In genomic region chr4:25178838-25179261, GRCh38 we compare ENCODE assay signal across 23 cellular contexts. TPM values are rescaled to one million over a fixed set of nuclear protein-coding genes. Genes with fewer than 3 reads are reported as not detected.
DNase-seq lines count a peak whose midpoint lies in the region; ATAC-seq and TF ChIP-seq lines count a peak whose summit lies in the region.
"Had no signal": no experiment of that assay in that cellular context is flagged by ENCODE, and none has a peak within 500 bp of the region (broad histone marks: within the 10 kb centered on the region; RNA-seq: fewer than 3 reads in every experiment).

No MANE protein-coding gene starts in this region.

- no peaks in the 10 kb centered on the region for H3K27me3 ChIP-seq in CD4-positive, alpha-beta memory T cell (ENCODE audit: insufficient read depth, low read length)
- H3K27me3 ChIP-seq in liver (ENCODE audit: control insufficient read depth in 4 of 4, insufficient read depth in 4 of 4, low read length in 3 of 4): no peaks in the 10 kb centered on the region
- H3K27me3 ChIP-seq: ovary, uterus had no signal

- peaks cover 27% of the 10 kb centered on the region for H3K4me1 Mint-ChIP-seq in activated CD4-positive, alpha-beta memory T cell treated with anti-CD3 and anti-CD28 coated beads for 36 hours (ENCODE audit: low read depth)
- H3K4me1 Mint-ChIP-seq in activated CD4-positive, alpha-beta memory T cell treated with anti-CD3 and anti-CD28 coated beads, Interleukin-2, amount 10 ng/mL, durations not matched to agents 7 days and 5 days: peaks cover 15% of the 10 kb centered on the region
- H3K4me1 Mint-ChIP-seq in CD4-positive, alpha-beta memory T cell: peaks cover 20 to 29% (median 25%) of the 10 kb centered on the region in 4 donors
- H3K4me1 Mint-ChIP-seq in activated CD8-positive, alpha-beta T cell treated with anti-CD3 and anti-CD28 coated beads, Interleukin-2, amount 10 ng/mL, durations not matched to agents 7 days and 5 days (ENCODE audit: low read depth): peaks cover 14% of the 10 kb centered on the region
- H3K4me1 Mint-ChIP-seq: activated B cell treated with CpG ODN at 0.5 μM for 24 hours, B cell had no signal

- CTCF ChIA-PET in activated CD4-positive, alpha-beta memory T cell treated with anti-CD3 and anti-CD28 coated beads for 36 hours (lab: Charles Lee): interaction anchor here (0.8 to 3.1 kb wide), 7 partner anchors 18 to 198 kb away, joined by 3 to 40 read pairs (median 9); partner anchors contain the start of genes PI4K2B, SEPSECS and ZCCHC4
- CTCF ChIA-PET in activated CD4-positive, alpha-beta memory T cell treated with anti-CD3 and anti-CD28 coated beads, Interleukin-2, amount 10 ng/mL, durations not matched to agents 7 days and 5 days (lab: Charles Lee): interaction anchor here (0.7 to 3.9 kb wide), 5 partner anchors 13 to 198 kb away, joined by 3 to 39 read pairs (median 3); partner anchors contain the start of gene ANAPC4
- CTCF ChIA-PET in CD4-positive, alpha-beta memory T cell (lab: Charles Lee; ENCODE audit: partially characterized antibody): interaction anchor here (1.0 to 2.8 kb wide), 9 partner anchors 9 to 189 kb away, joined by 3 to 26 read pairs (median 8); partner anchors contain the start of genes PI4K2B and SEPSECS
- CTCF ChIA-PET in activated CD8-positive, alpha-beta T cell treated with anti-CD3 and anti-CD28 coated beads, Interleukin-2, amount 10 ng/mL, durations not matched to agents 7 days and 5 days (lab: Charles Lee): interaction anchor here (0.9 to 3.1 kb wide), 9 partner anchors 14 to 582 kb away, joined by 3 to 27 read pairs (median 4); partner anchors contain the start of genes SEPSECS and ZCCHC4

- no peaks in the 10 kb centered on the region for H3K36me3 ChIP-seq in CD4-positive, alpha-beta memory T cell (ENCODE audit: insufficient read depth, low read length)
- H3K36me3 ChIP-seq in liver (ENCODE audit: control insufficient read depth in 4 of 4, insufficient read depth in 3 of 4, low read depth in 1 of 4, low read length in 3 of 4): no peaks in the 10 kb centered on the region
- H3K36me3 ChIP-seq: ovary, uterus had no signal

- in situ Hi-C loops in GM13977 (cut with MboI; ENCODE audit: low pct_unique_long_range_greater_than_20kb, low sequenced_read_pairs, unreplicated experiment): loop anchor here (10.0 kb wide), 1 partner anchor 136 kb away; the partner anchor contains the start of gene ZCCHC4

- peak; percentile 55 to 69 for TF ChIP-seq RAD21 in liver (IDR thresholded peaks at IDR 0.05)

- H3K27me3 Mint-ChIP-seq in activated CD4-positive, alpha-beta memory T cell treated with anti-CD3 and anti-CD28 coated beads for 36 hours: no peaks in the 10 kb centered on the region
- no peaks in the 10 kb centered on the region for H3K27me3 Mint-ChIP-seq in activated CD4-positive, alpha-beta memory T cell treated with anti-CD3 and anti-CD28 coated beads, Interleukin-2, amount 10 ng/mL, durations not matched to agents 7 days and 5 days
- H3K27me3 Mint-ChIP-seq in CD4-positive, alpha-beta memory T cell: no peaks in the 10 kb centered on the region
- H3K27me3 Mint-ChIP-seq in activated CD8-positive, alpha-beta T cell treated with anti-CD3 and anti-CD28 coated beads, Interleukin-2, amount 10 ng/mL, durations not matched to agents 7 days and 5 days (ENCODE audit: low read depth): no peaks in the 10 kb centered on the region
- H3K27me3 Mint-ChIP-seq: activated B cell treated with CpG ODN at 0.5 μM for 24 hours, B cell had no signal

- no peak overlapping the region for H3K4me3 ChIP-seq in CD4-positive, alpha-beta memory T cell (ENCODE audit: low read length in 2 of 2)
- H3K4me3 ChIP-seq in liver (ENCODE audit: low read depth in 1 of 3, low read length in 3 of 3): peak overlapping the region in 1 of 3 donors; percentile 7
- H3K4me3 ChIP-seq: K562, ovary, uterus had no signal

- peak; percentile 40 for DNase-seq in activated CD4-positive, alpha-beta memory T cell treated with anti-CD3 and anti-CD28 coated beads for 36 hours
- no peak for DNase-seq in activated CD4-positive, alpha-beta memory T cell treated with anti-CD3 and anti-CD28 coated beads, Interleukin-2, amount 10 ng/mL, durations not matched to agents 7 days and 5 days
- peak in 2 of 5 donors; percentile 17 to 38 for DNase-seq in CD4-positive, alpha-beta memory T cell
- no peak for DNase-seq in activated CD8-positive, alpha-beta T cell treated with anti-CD3 and anti-CD28 coated beads, Interleukin-2, amount 10 ng/mL, durations not matched to agents 7 days and 5 days
- DNase-seq in NCI-H1417 (lab: John Stamatoyannopoulos, UW) (no peak), GM13977 (ENCODE audit: low spot score) (no peak), midbrain (lab: John Stamatoyannopoulos, UW) (no peak)
- DNase-seq: activated B cell treated with CpG ODN at 0.5 μM for 24 hours; cerebellar nuclear complex; DMS79; GOT3; islet precursor cell; NCI-H2081; NCI-H345; nephron progenitor cell; ovary; stimulated activated CD8-positive, alpha-beta memory T cell treated with anti-CD3 and anti-CD28 coated beads, Interleukin-4, amount 100 ng/mL, for 48 hours; uterus had no signal

- intact Hi-C loops in activated CD4-positive, alpha-beta memory T cell treated with anti-CD3 and anti-CD28 coated beads for 36 hours (cut with micrococcal nuclease): loop anchor here (1.0 kb wide), 2 partner anchors 19 to 54 kb away; partner anchors contain the start of gene SEPSECS
- intact Hi-C loops in CD4-positive, alpha-beta memory T cell (cut with micrococcal nuclease): loop anchor here (2.0 kb wide), 1 partner anchor 18 kb away; the partner anchor contains the start of gene SEPSECS

- no peak overlapping the region for H3K4me3 Mint-ChIP-seq in activated CD4-positive, alpha-beta memory T cell treated with anti-CD3 and anti-CD28 coated beads for 36 hours
- no peak overlapping the region for H3K4me3 Mint-ChIP-seq in activated CD4-positive, alpha-beta memory T cell treated with anti-CD3 and anti-CD28 coated beads, Interleukin-2, amount 10 ng/mL, durations not matched to agents 7 days and 5 days
- H3K4me3 Mint-ChIP-seq in CD4-positive, alpha-beta memory T cell: peak overlapping the region in 2 of 8 donors; percentile 2 to 36
- H3K4me3 Mint-ChIP-seq in activated CD8-positive, alpha-beta T cell treated with anti-CD3 and anti-CD28 coated beads, Interleukin-2, amount 10 ng/mL, durations not matched to agents 7 days and 5 days: no peak overlapping the region
- H3K4me3 Mint-ChIP-seq: activated B cell treated with CpG ODN at 0.5 μM for 24 hours, B cell, nephron progenitor cell had no signal

- POLR2A ChIA-PET in activated CD4-positive, alpha-beta memory T cell treated with anti-CD3 and anti-CD28 coated beads for 36 hours (lab: Charles Lee): no interaction called here
- POLR2A ChIA-PET in activated CD4-positive, alpha-beta memory T cell treated with anti-CD3 and anti-CD28 coated beads, Interleukin-2, amount 10 ng/mL, durations not matched to agents 7 days and 5 days (lab: Charles Lee): interaction anchor here (1.8 to 1.9 kb wide), 2 partner anchors 19 to 55 kb away, joined by 5 to 6 read pairs; partner anchors contain the start of gene PI4K2B
- POLR2A ChIA-PET in CD4-positive, alpha-beta memory T cell (lab: Charles Lee; ENCODE audit: partially characterized antibody): no interaction called here
- POLR2A ChIA-PET in activated CD8-positive, alpha-beta T cell treated with anti-CD3 and anti-CD28 coated beads, Interleukin-2, amount 10 ng/mL, durations not matched to agents 7 days and 5 days (lab: Charles Lee): interaction anchor here (1.1 to 1.5 kb wide), 2 partner anchors 19 to 55 kb away, joined by 3 read pairs; partner anchors contain the start of gene PI4K2B

- H3K9me3 Mint-ChIP-seq in activated CD4-positive, alpha-beta memory T cell treated with anti-CD3 and anti-CD28 coated beads for 36 hours: no peaks in the 10 kb centered on the region
- no peaks in the 10 kb centered on the region for H3K9me3 Mint-ChIP-seq in activated CD4-positive, alpha-beta memory T cell treated with anti-CD3 and anti-CD28 coated beads, Interleukin-2, amount 10 ng/mL, durations not matched to agents 7 days and 5 days
- H3K9me3 Mint-ChIP-seq in CD4-positive, alpha-beta memory T cell: no peaks in the 10 kb centered on the region
- H3K9me3 Mint-ChIP-seq in activated CD8-positive, alpha-beta T cell treated with anti-CD3 and anti-CD28 coated beads, Interleukin-2, amount 10 ng/mL, durations not matched to agents 7 days and 5 days (ENCODE audit: insufficient read depth): no peaks in the 10 kb centered on the region
- H3K9me3 Mint-ChIP-seq: activated B cell treated with CpG ODN at 0.5 μM for 24 hours, nephron progenitor cell had no signal

- H3K4me1 ChIP-seq in CD4-positive, alpha-beta memory T cell (ENCODE audit: insufficient read depth, low read length): peaks cover 24% of the 10 kb centered on the region
- H3K4me1 ChIP-seq in liver (ENCODE audit: control insufficient read depth in 4 of 4, insufficient read depth in 4 of 4, low read length in 3 of 4): peaks cover 0 to 22% (median 16%) of the 10 kb centered on the region in 4 donors

- 46% methylated on average over 3 of the region's 3 CpGs for WGBS in liver

- no peak for TF ChIP-seq CTCF in liver (IDR thresholded peaks at IDR 0.05; ENCODE audit: low read depth, low read length, missing input control)
- no peak for TF ChIP-seq CTCF in GM13977 (IDR thresholded peaks at IDR 0.05; ENCODE audit: extremely low read depth, insufficient read depth, missing control alignments)

- peak; percentile 44 for ATAC-seq in activated CD8-positive, alpha-beta T cell treated with anti-CD3 and anti-CD28 coated beads, Interleukin-2, amount 10 ng/mL, durations not matched to agents 7 days and 5 days
- ATAC-seq: K562, Right ventricle myocardium inferior had no signal

- H3K36me3 Mint-ChIP-seq in activated CD4-positive, alpha-beta memory T cell treated with anti-CD3 and anti-CD28 coated beads for 36 hours: no peaks in the 10 kb centered on the region
- peaks cover 4% of the 10 kb centered on the region for H3K36me3 Mint-ChIP-seq in activated CD4-positive, alpha-beta memory T cell treated with anti-CD3 and anti-CD28 coated beads, Interleukin-2, amount 10 ng/mL, durations not matched to agents 7 days and 5 days (ENCODE audit: low read depth)
- H3K36me3 Mint-ChIP-seq in CD4-positive, alpha-beta memory T cell: peaks cover 8 to 12% of the 10 kb centered on the region in 2 donors
- H3K36me3 Mint-ChIP-seq in activated CD8-positive, alpha-beta T cell treated with anti-CD3 and anti-CD28 coated beads, Interleukin-2, amount 10 ng/mL, durations not matched to agents 7 days and 5 days (ENCODE audit: low read depth): no peaks in the 10 kb centered on the region

- H3K27ac Mint-ChIP-seq in activated CD4-positive, alpha-beta memory T cell treated with anti-CD3 and anti-CD28 coated beads for 36 hours: no peak overlapping the region
- no peak overlapping the region for H3K27ac Mint-ChIP-seq in activated CD4-positive, alpha-beta memory T cell treated with anti-CD3 and anti-CD28 coated beads, Interleukin-2, amount 10 ng/mL, durations not matched to agents 7 days and 5 days
- H3K27ac Mint-ChIP-seq in CD4-positive, alpha-beta memory T cell: peak overlapping the region in 6 of 7 donors; percentile 24 to 87 (median 65)
- no peak overlapping the region for H3K27ac Mint-ChIP-seq in activated CD8-positive, alpha-beta T cell treated with anti-CD3 and anti-CD28 coated beads, Interleukin-2, amount 10 ng/mL, durations not matched to agents 7 days and 5 days
- H3K27ac Mint-ChIP-seq: activated B cell treated with CpG ODN at 0.5 μM for 24 hours, B cell, nephron progenitor cell had no signal

- no peaks in the 10 kb centered on the region for H3K9me3 ChIP-seq in CD4-positive, alpha-beta memory T cell (ENCODE audit: control insufficient read depth in 1 of 2, low read length in 2 of 2)
- H3K9me3 ChIP-seq in liver (ENCODE audit: control insufficient read depth in 4 of 4, low read length in 3 of 4): no peaks in the 10 kb centered on the region
- H3K9me3 ChIP-seq: Caco-2, ovary, uterus had no signal

- H3K27ac ChIP-seq in CD4-positive, alpha-beta memory T cell (ENCODE audit: low read depth, low read length): no peak overlapping the region
- peak overlapping the region; percentile 76 to 91 for H3K27ac ChIP-seq in liver (ENCODE audit: low read depth in 1 of 2, low read length in 2 of 2)
- H3K27ac ChIP-seq: ovary, uterus had no signal

- peak overlapping the region; percentile 27 to 75 for H3K9ac ChIP-seq in liver (ENCODE audit: low read depth in 1 of 2, low read length in 2 of 2)

RNA-seq across cellular contexts. Expression of gene SEPSECS, which starts 18.6 kb away (rescaled TPM):
- total RNA-seq in activated CD4-positive, alpha-beta memory T cell treated with anti-CD3 and anti-CD28 coated beads for 36 hours: 10 to 100 TPM; 12.8 to 13.3 TPM
- 10 to 100 TPM; 15.1 to 15.2 TPM for total RNA-seq in activated CD4-positive, alpha-beta memory T cell treated with anti-CD3 and anti-CD28 coated beads, Interleukin-2, amount 10 ng/mL, durations not matched to agents 7 days and 5 days
- total RNA-seq in CD4-positive, alpha-beta memory T cell: 10 to 100 TPM; 14.7 to 15.1 TPM
- polyA plus RNA-seq in CD4-positive, alpha-beta memory T cell: 1 to 10 TPM; 1.3 to 3.4 TPM
- 10 to 100 TPM; 10.8 to 12.5 TPM for total RNA-seq in activated CD8-positive, alpha-beta T cell treated with anti-CD3 and anti-CD28 coated beads, Interleukin-2, amount 10 ng/mL, durations not matched to agents 7 days and 5 days
- 10 to 100 TPM; 14.9 to 31.7 TPM for total RNA-seq in liver
- polyA plus RNA-seq in liver: 10 to 100 TPM; 10.3 to 11.5 TPM

RNA-seq across cellular contexts. Expression of gene PI4K2B, which starts 55.0 kb away (rescaled TPM):
- total RNA-seq in activated CD4-positive, alpha-beta memory T cell treated with anti-CD3 and anti-CD28 coated beads for 36 hours: 10 to 100 TPM; 41.0 to 42.3 TPM
- 10 to 100 TPM; 49.2 to 49.5 TPM for total RNA-seq in activated CD4-positive, alpha-beta memory T cell treated with anti-CD3 and anti-CD28 coated beads, Interleukin-2, amount 10 ng/mL, durations not matched to agents 7 days and 5 days
- total RNA-seq in CD4-positive, alpha-beta memory T cell: 10 to 100 TPM; 15.0 to 15.3 TPM
- polyA plus RNA-seq in CD4-positive, alpha-beta memory T cell: 10 to 100 TPM; 13.5 to 14.0 TPM
- 10 to 100 TPM; 42.2 to 46.1 TPM for total RNA-seq in activated CD8-positive, alpha-beta T cell treated with anti-CD3 and anti-CD28 coated beads, Interleukin-2, amount 10 ng/mL, durations not matched to agents 7 days and 5 days
- total RNA-seq in liver: 10 to 100 TPM; 20.6 to 34.7 TPM
- polyA plus RNA-seq in liver: 10 to 100 TPM; 12.3 to 18.2 TPM

Comparison
In these comparisons a context has a peak if more than half of its experiments do, and no peak if none do; other contexts are left out.
1. POLR2A ChIA-PET loops: an anchor here in activated CD4-positive, alpha-beta memory T cell treated with anti-CD3 and anti-CD28 coated beads, Interleukin-2, amount 10 ng/mL, durations not matched to agents 7 days and 5 days (1.8 to 1.9 kb wide) and activated CD8-positive, alpha-beta T cell treated with anti-CD3 and anti-CD28 coated beads, Interleukin-2, amount 10 ng/mL, durations not matched to agents 7 days and 5 days (1.1 to 1.5 kb wide); none called in activated CD4-positive, alpha-beta memory T cell treated with anti-CD3 and anti-CD28 coated beads for 36 hours and CD4-positive, alpha-beta memory T cell.
2. H3K27ac Mint-ChIP-seq: peak in CD4-positive, alpha-beta memory T cell (6 of 7); none in activated CD4-positive, alpha-beta memory T cell treated with anti-CD3 and anti-CD28 coated beads for 36 hours (single experiment), activated CD4-positive, alpha-beta memory T cell treated with anti-CD3 and anti-CD28 coated beads, Interleukin-2, amount 10 ng/mL, durations not matched to agents 7 days and 5 days (single experiment) and activated CD8-positive, alpha-beta T cell treated with anti-CD3 and anti-CD28 coated beads, Interleukin-2, amount 10 ng/mL, durations not matched to agents 7 days and 5 days (single experiment).